In the genomic region with DNA sequence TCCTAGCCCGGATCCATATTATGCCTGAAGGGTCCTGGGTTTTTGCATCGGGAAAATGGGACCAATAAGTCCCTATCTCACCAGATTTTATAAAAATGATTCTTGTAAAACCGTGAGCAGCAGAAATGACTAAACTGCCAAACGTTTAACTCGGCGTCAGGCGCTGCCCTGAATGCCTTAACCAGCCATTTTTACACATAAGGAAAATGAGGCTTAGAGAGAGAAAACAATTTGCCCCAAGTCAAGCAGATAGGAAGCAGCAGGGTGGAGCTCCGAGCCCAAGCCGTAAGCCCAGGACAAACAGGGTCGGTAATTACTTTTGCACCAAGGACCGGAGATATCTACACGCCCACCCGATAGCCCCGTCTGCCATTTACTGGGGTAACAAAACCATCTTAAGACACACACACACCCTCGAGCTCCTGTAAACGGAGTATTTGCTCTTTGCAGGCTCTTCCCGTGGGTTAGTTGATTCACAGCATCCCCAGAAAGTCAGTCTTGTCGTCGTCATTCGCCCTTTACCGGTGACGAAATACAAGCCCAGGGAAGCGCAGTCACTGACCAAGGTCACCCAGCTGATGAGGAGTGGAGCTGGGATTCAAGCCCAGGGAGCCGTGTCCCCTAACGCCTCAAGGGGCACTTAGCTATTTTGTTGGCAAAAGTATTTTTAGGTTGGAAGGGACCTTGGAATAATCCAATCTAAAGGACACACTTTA, we compare ENCODE assay signal across 8 cellular contexts. TPM values are rescaled to one million over a fixed set of nuclear protein-coding genes. Genes with fewer than 3 reads are reported as not detected.
DNase-seq lines count a peak whose midpoint lies in the region; ATAC-seq and TF ChIP-seq lines count a peak whose summit lies in the region.

No MANE protein-coding gene starts in this region.

- WGBS in right cardiac atrium, result under 1% methylated on average over 25 of the region's 25 CpGs

- DNase-seq in DND-41 (no peak), KG1 (lab: John Stamatoyannopoulos, UW) (peak; percentile 39), right cardiac atrium (peak in 2 of 3 donors; percentile 36 to 47), NCI-H1048 (lab: John Stamatoyannopoulos, UW) (no peak)
- DNase-seq in activated T-cell treated with anti-CD3 and anti-CD28 coated beads, Interleukin-2, amount 50 U/mL, for 72 hours, result peak in 1 of 2 donors; percentile 19

- peak overlapping the region; percentile 84 for H3K9ac ChIP-seq in DND-41 (ENCODE audit: low read depth, low read length)
- H3K9ac ChIP-seq in skeletal muscle satellite cell (ENCODE audit: low read depth, low read length), result peak overlapping the region; percentile 98

- H3K27ac Mint-ChIP-seq in activated T-cell treated with anti-CD3 and anti-CD28 coated beads, Interleukin-2, amount 50 U/mL, for 72 hours, result peak overlapping the region; percentile 92

- H2AFZ ChIP-seq in DND-41 (ENCODE audit: low read depth, low read length), result peak overlapping the region; percentile 81

- H3K9me3 Mint-ChIP-seq in activated T-cell treated with anti-CD3 and anti-CD28 coated beads, Interleukin-2, amount 50 U/mL, for 72 hours, result no peaks in the 10 kb centered on the region

- intact Hi-C loops in right cardiac atrium (cut with DNase I), result no loop called here

- H4K20me1 ChIP-seq in DND-41 (ENCODE audit: insufficient read depth, low read length), result peaks cover 7% of the 10 kb centered on the region; the same call in 1 of the 2 replicates

- H3K36me3 ChIP-seq in DND-41 (ENCODE audit: insufficient read depth, low read length) (peaks cover 22% of the 10 kb centered on the region), skeletal muscle satellite cell (ENCODE audit: insufficient read depth, low read length) (peaks cover 11% of the 10 kb centered on the region)

- peak overlapping the region; percentile 85 to 94 for H3K4me3 ChIP-seq in DND-41 (ENCODE audit: low read depth in 1 of 2, low read length in 2 of 2)
- peak overlapping the region; percentile 83 for H3K4me3 ChIP-seq in right cardiac atrium (ENCODE audit: low read length)
- H3K4me3 ChIP-seq in skeletal muscle satellite cell (ENCODE audit: low read length), result peak overlapping the region; percentile 93

- H3K4me1 Mint-ChIP-seq in activated T-cell treated with anti-CD3 and anti-CD28 coated beads, Interleukin-2, amount 50 U/mL, for 72 hours (ENCODE audit: low read depth), result peaks cover 47% of the 10 kb centered on the region

- peak overlapping the region; percentile 90 to 97 for H3K4me3 Mint-ChIP-seq in activated T-cell treated with anti-CD3 and anti-CD28 coated beads, Interleukin-2, amount 50 U/mL, for 72 hours

- H3K27me3 ChIP-seq in DND-41 (ENCODE audit: insufficient read depth, low read length, poor library complexity), result no peaks in the 10 kb centered on the region
- no peaks in the 10 kb centered on the region for H3K27me3 ChIP-seq in right cardiac atrium (ENCODE audit: control insufficient read depth, insufficient read depth)
- H3K27me3 ChIP-seq in skeletal muscle satellite cell (ENCODE audit: control insufficient read depth, insufficient read depth, low read length), result no peaks in the 10 kb centered on the region

- ATAC-seq in DND-41 (ENCODE audit: insufficient read depth, low read depth), result no peak
- no peak for ATAC-seq in activated T-cell treated with anti-CD3 and anti-CD28 coated beads, Interleukin-2, amount 50 U/mL, for 72 hours (replicated peaks in 1 of 2)
- ATAC-seq in right cardiac atrium, result peak in 1 of 2 donors; percentile 18
- no peak for ATAC-seq in GM21786 (IDR thresholded peaks at IDR 0.05; ENCODE audit: unreplicated experiment)
- ATAC-seq in GM18870 (IDR thresholded peaks at IDR 0.05; ENCODE audit: unreplicated experiment), result no peak

- H3K27ac ChIP-seq in DND-41 (ENCODE audit: low read length) (peak overlapping the region; percentile 79), right cardiac atrium (ENCODE audit: low read length) (peak overlapping the region; percentile 74)

- H3K27me3 Mint-ChIP-seq in activated T-cell treated with anti-CD3 and anti-CD28 coated beads, Interleukin-2, amount 50 U/mL, for 72 hours (ENCODE audit: low read depth), result no peaks in the 10 kb centered on the region

- no peak for TF ChIP-seq CTCF in DND-41 (IDR thresholded peaks at IDR 0.05; ENCODE audit: borderline replicate concordance, extremely low read depth, low read length, poor library complexity, severe bottlenecking)

- peaks cover 39% of the 10 kb centered on the region for H3K79me2 ChIP-seq in DND-41 (ENCODE audit: insufficient read depth, low read length)

- H3K4me2 ChIP-seq in DND-41 (ENCODE audit: insufficient read depth, low read length) (peak overlapping the region; percentile 95), skeletal muscle satellite cell (ENCODE audit: low read length) (peak overlapping the region; percentile 99)

- H3K9me3 ChIP-seq in DND-41 (ENCODE audit: insufficient read depth, low read length, severe bottlenecking) (no peaks in the 10 kb centered on the region), right cardiac atrium (ENCODE audit: control insufficient read depth, low read length) (no peaks in the 10 kb centered on the region), skeletal muscle satellite cell (replicated peaks; ENCODE audit: low read length) (no peaks in the 10 kb centered on the region)

- H3K4me1 ChIP-seq in DND-41 (ENCODE audit: insufficient read depth, low read length) (peaks cover 35% of the 10 kb centered on the region), right cardiac atrium (ENCODE audit: control insufficient read depth, insufficient read depth, low read length) (no peaks in the 10 kb centered on the region), skeletal muscle satellite cell (ENCODE audit: control insufficient read depth, insufficient read depth, low read length) (peaks cover 3% of the 10 kb centered on the region)

- peaks cover 2 to 9% of the 10 kb centered on the region in 2 donors for H3K36me3 Mint-ChIP-seq in activated T-cell treated with anti-CD3 and anti-CD28 coated beads, Interleukin-2, amount 50 U/mL, for 72 hours (ENCODE audit: insufficient read depth in 2 of 2)

RNA-seq across cellular contexts. Expression of gene MRI1, which starts 16.0 kb away (rescaled TPM):
- total RNA-seq in activated T-cell treated with anti-CD3 and anti-CD28 coated beads, Interleukin-2, amount 50 U/mL, for 72 hours, result 10 to 100 TPM; 37.6 to 42.2 TPM
- total RNA-seq in right cardiac atrium, result 10 to 100 TPM; 14.9 to 21.2 (median 16.8) TPM
- polyA plus RNA-seq in right cardiac atrium, result 11.2 TPM
- total RNA-seq in skeletal muscle satellite cell (2012; rRNA removed), result 49.4 and 50.5 TPM in 2 replicates

RNA-seq across cellular contexts. Expression of gene C19orf53, which starts 25.9 kb away (rescaled TPM):
- 10 to 100 TPM; 76.5 to 88.1 TPM for total RNA-seq in activated T-cell treated with anti-CD3 and anti-CD28 coated beads, Interleukin-2, amount 50 U/mL, for 72 hours
- total RNA-seq in right cardiac atrium, result 100 to 1,000 TPM in 3 of 4 donors, 10 to 100 TPM in 1; 91.3 to 121 (median 104) TPM
- polyA plus RNA-seq in right cardiac atrium, result 233 TPM
- total RNA-seq in skeletal muscle satellite cell (2012; rRNA removed), result 72.1 and 110 TPM in 2 replicates

RNA-seq across cellular contexts. Expression of gene ZSWIM4, which starts 46.9 kb away (rescaled TPM):
- total RNA-seq in activated T-cell treated with anti-CD3 and anti-CD28 coated beads, Interleukin-2, amount 50 U/mL, for 72 hours, result 10 to 100 TPM; 11.1 to 12.0 TPM
- total RNA-seq in right cardiac atrium, result 1 to 10 TPM; 3.4 to 6.4 (median 3.5) TPM
- polyA plus RNA-seq in right cardiac atrium, result 2.3 TPM
- total RNA-seq in skeletal muscle satellite cell (2012; rRNA removed), result 2.8 and 3.5 TPM in 2 replicates

Comparison
In these comparisons a context has a peak if more than half of its experiments do, and no peak if none do; other contexts are left out.
1. DNase-seq: peak in KG1 (single experiment) and right cardiac atrium (2 of 3); none in DND-41 (single experiment) and NCI-H1048 (single experiment).
2. Peak in every context shown above with its lines, with median percentiles within 50 percentile points of each other: H3K4me3 ChIP-seq.